Comparison of ENCODE assay signal across 17 cellular contexts in genomic region chr20:64109831-64110391, GRCh38. TPM values are rescaled to one million over a fixed set of nuclear protein-coding genes. Genes with fewer than 3 reads are reported as not detected.
DNase-seq lines count a peak whose midpoint lies in the region; ATAC-seq and TF ChIP-seq lines count a peak whose summit lies in the region.
"Had no signal": no experiment of that assay in that cellular context is flagged by ENCODE, and none has a peak within 500 bp of the region (broad histone marks: within the 10 kb centered on the region; RNA-seq: fewer than 3 reads in every experiment).

No MANE protein-coding gene starts in this region.

- no peak for TF ChIP-seq CTCF in dorsolateral prefrontal cortex (IDR thresholded peaks at IDR 0.05 in 54 of 56, conservative IDR thresholded peaks at IDR 0.05 in 2 of 56; ENCODE audit: low read depth in 1 of 56, partially characterized antibody in 56 of 56)

- H3K4me3 ChIP-seq in dorsolateral prefrontal cortex, result no peak overlapping the region
- H3K4me3 ChIP-seq: A549, thoracic aorta had no signal

- peak; percentile 17 for DNase-seq in activated CD4-positive, CD25-positive, alpha-beta regulatory T cell treated with anti-CD3 and anti-CD28 coated beads, Interleukin-2, amount 50 U/mL, for 72 hours
- no peak for DNase-seq in activated CD4-positive, CD25-positive, alpha-beta regulatory T cell (lab: John Stamatoyannopoulos, UW)
- DNase-seq in dorsolateral prefrontal cortex (peak in 4 of 10 donors; percentile 20 to 44 (median 36)), posterior vena cava (ENCODE audit: low spot score) (peak; percentile 70), NCI-H510A treated with DMSO at 0.1 percent for 48 hours (lab: John Stamatoyannopoulos, UW) (no peak)
- DNase-seq: KG1, mammary epithelial cell, NCI-H1417, SW 1271 had no signal

- H3K27ac ChIP-seq in dorsolateral prefrontal cortex, result peak overlapping the region in 32 of 59 donors; percentile 4 to 84 (median 30)
- H3K27ac ChIP-seq: A549, neutrophil, thoracic aorta had no signal

- ATAC-seq in HG02884 (IDR thresholded peaks at IDR 0.05; ENCODE audit: unreplicated experiment), result no peak
- ATAC-seq: A549; activated T-helper 17 cell treated with anti-CD3 and anti-CD28 coated beads, Interleukin-2, amount 50 U/mL, for 72 hours had no signal

- intact Hi-C loops in dorsolateral prefrontal cortex (cut with DNase I), result no loop called here
- intact Hi-C loops in posterior vena cava (cut with DNase I), result loop anchor here in 1 of 2 donors (10.0 kb wide), 1 partner anchor 75 kb away; the partner anchor contains the start of gene C20orf204

- H3K27me3 ChIP-seq in dorsolateral prefrontal cortex, result no peaks in the 10 kb centered on the region

RNA-seq across cellular contexts. Expression of gene NPBWR2, which starts 2.5 kb away (rescaled TPM):
- total RNA-seq in dorsolateral prefrontal cortex, result 1 to 10 TPM in 95 of 120 experiments, under 1 TPM in 22, not detected in 3; 0.35 to 6.4 (median 1.8) TPM
- not detected for total RNA-seq in posterior vena cava
- total RNA-seq: activated T-helper 17 cell treated with anti-CD3 and anti-CD28 coated beads, Interleukin-2, amount 50 U/mL, for 72 hours; dermis microvascular lymphatic vessel endothelial cell; fibroblast of lung; H4; mammary epithelial cell; thoracic aorta had no signal

RNA-seq across cellular contexts. Expression of gene LKAAEAR1, which starts 25.7 kb away (rescaled TPM):
- total RNA-seq in dorsolateral prefrontal cortex, result 1 to 10 TPM; 1.3 to 8.3 (median 3.5) TPM
- total RNA-seq in posterior vena cava, result not detected
- total RNA-seq: fibroblast of lung, thoracic aorta had no signal

RNA-seq across cellular contexts. Expression of gene OPRL1, which starts 30.0 kb away (rescaled TPM):
- total RNA-seq in dorsolateral prefrontal cortex (10 to 100 TPM in 118 of 120 experiments, 1 to 10 TPM in 2; 6.8 to 31.5 (median 21.2) TPM), posterior vena cava (1 to 10 TPM in 1 of 2 donors, under 1 TPM in 1; 0.76 to 1.4 TPM)

RNA-seq across cellular contexts. Expression of gene RGS19, which starts 30.6 kb away (rescaled TPM):
- total RNA-seq in dorsolateral prefrontal cortex, result 10 to 100 TPM in 47 of 120 experiments, 1 to 10 TPM in 73; 3.4 to 22.4 (median 9.0) TPM
- 10 to 100 TPM; 18.0 to 19.1 TPM for total RNA-seq in posterior vena cava

RNA-seq across cellular contexts. Expression of gene TCEA2, which starts 46.9 kb away (rescaled TPM):
- total RNA-seq in dorsolateral prefrontal cortex, result 100 to 1,000 TPM; 105 to 197 (median 137) TPM
- total RNA-seq in posterior vena cava, result 10 to 100 TPM; 39.5 to 41.3 TPM

Comparison
In these comparisons a context has a peak if more than half of its experiments do, and no peak if none do; other contexts are left out.
1. DNase-seq: peak in activated CD4-positive, CD25-positive, alpha-beta regulatory T cell treated with anti-CD3 and anti-CD28 coated beads, Interleukin-2, amount 50 U/mL, for 72 hours (single experiment) and posterior vena cava (single experiment); none in activated CD4-positive, CD25-positive, alpha-beta regulatory T cell (0 of 4) and NCI-H510A treated with DMSO at 0.1 percent for 48 hours (single experiment).